Comparison of ENCODE assay signal across 20 cellular contexts in genomic region chrX:89922338-89922934, GRCh38. TPM values are rescaled to one million over a fixed set of nuclear protein-coding genes. Genes with fewer than 3 reads are reported as not detected.
"Had no signal": no experiment of that assay in that cellular context is flagged by ENCODE, and none has a peak within 500 bp of the region (broad histone marks: within the 10 kb centered on the region; RNA-seq: fewer than 3 reads in every experiment).

No MANE protein-coding gene starts in this region.

RNA-seq across cellular contexts. Expression of gene TGIF2LX, which starts 0.7 kb away (rescaled TPM):
- total RNA-seq: kidney epithelial cell, left ventricle myocardium inferior, lower leg skin, lung, mesothelial cell of epicardium, mononuclear cell, natural killer cell, occipital lobe, osteocyte, posterior vena cava, psoas muscle, sigmoid colon, temporal lobe, thyroid gland, transverse colon, upper lobe of left lung, urinary bladder, vagina had no signal
- polyA plus RNA-seq: immature natural killer cell, lung, psoas muscle, sigmoid colon, small intestine, urinary bladder had no signal
